In the genomic region with DNA sequence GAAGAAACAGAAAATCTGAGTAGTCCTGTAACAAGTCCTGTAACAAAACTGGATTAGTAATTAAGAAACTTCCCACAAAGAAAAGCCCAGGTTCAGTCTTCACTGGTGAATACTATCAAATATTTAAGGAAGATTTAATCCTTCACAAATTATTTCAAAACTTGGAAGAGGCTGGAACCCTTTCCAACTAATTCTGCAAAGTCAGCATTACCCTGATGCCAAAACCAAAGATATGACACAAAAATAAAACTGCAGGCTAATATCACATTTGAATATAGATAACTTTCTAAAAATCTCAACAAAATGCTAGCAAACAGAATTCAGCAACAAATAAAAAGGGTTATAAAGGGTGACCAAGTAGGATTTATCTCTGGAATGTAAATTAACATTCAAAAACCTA, we compare ENCODE assay signal across 20 cellular contexts.
DNase-seq lines count a peak whose midpoint lies in the region; ATAC-seq, FAIRE-seq and TF ChIP-seq lines count a peak whose summit lies in the region.
"Had no signal": no experiment of that assay in that cellular context is flagged by ENCODE, and none has a peak within 500 bp of the region (broad histone marks: within the 10 kb centered on the region; RNA-seq: fewer than 3 reads in every experiment).

No MANE protein-coding gene starts in this region.

- no peak overlapping the region for H3K9ac ChIP-seq in K562 (ENCODE audit: insufficient read depth in 1 of 2, low read depth in 2 of 2, low read length in 2 of 2)
- H3K9ac ChIP-seq: BLaER1 had no signal

- peak overlapping the region; percentile 53 for H3K27ac ChIP-seq in 22Rv1
- no peak overlapping the region for H3K27ac ChIP-seq in A549
- no peak overlapping the region for H3K27ac ChIP-seq in K562 (ENCODE audit: extremely low read depth, low read depth, low read length)
- no peak overlapping the region for H3K27ac ChIP-seq in substantia nigra (ENCODE audit: low read depth, low read length, poor library complexity, severe bottlenecking)
- H3K27ac ChIP-seq: BLaER1 had no signal

- TF ChIP-seq RAD21 in A549 (conservative IDR thresholded peaks at IDR 0.05 in 1 of 2, IDR thresholded peaks at IDR 0.05 in 1 of 2): no peak
- no peak for TF ChIP-seq RAD21 in K562 (CRISPR knock-in tag; conservative IDR thresholded peaks at IDR 0.05 in 1 of 2, IDR thresholded peaks at IDR 0.05 in 1 of 2)

- H3K4me1 Mint-ChIP-seq in CD14-positive monocyte: no peaks in the 10 kb centered on the region

- FAIRE-seq in A549 (lab: Jason Lieb, UNC) (no peak), K562 (lab: Jason Lieb, UNC) (no peak)
- FAIRE-seq: D721Med, G401.6, GM12891, GM18507 had no signal

- in situ Hi-C loops in K562 (cut with MboI) (no loop called here), GM13976 (cut with MboI; ENCODE audit: low sequenced_read_pairs, unreplicated experiment) (no loop called here)

- H3K9me3 Mint-ChIP-seq in CD14-positive monocyte: peaks cover 0 to 8% (median 2%) of the 10 kb centered on the region in 7 donors
- H3K9me3 Mint-ChIP-seq: CD8-positive, alpha-beta T cell had no signal

- TF ChIP-seq EP300 in A549 (IDR thresholded peaks at IDR 0.05): no peak
- TF ChIP-seq EP300 in K562 (IDR thresholded peaks at IDR 0.05; ENCODE audit: low read length): no peak

- no peak for TF ChIP-seq POLR2A in A549 (IDR thresholded peaks at IDR 0.05; ENCODE audit: low read length)
- TF ChIP-seq POLR2A in K562 (conservative IDR thresholded peaks at IDR 0.05): no peak

- H3K4me2 ChIP-seq in A549 (no peak overlapping the region), K562 (ENCODE audit: insufficient read depth, low read length) (no peak overlapping the region)
- H3K4me2 ChIP-seq: BLaER1 had no signal

- no peaks in the 10 kb centered on the region for H4K20me1 ChIP-seq in K562 (replicated peaks; ENCODE audit: control insufficient read depth, insufficient read depth, low read length)
- H4K20me1 ChIP-seq: BLaER1 had no signal

- H3K36me3 ChIP-seq in K562 (ENCODE audit: control insufficient read depth, insufficient read depth, low read length): no peaks in the 10 kb centered on the region
- H3K36me3 ChIP-seq: BE2C had no signal

- ATAC-seq in A549 (no peak), K562 (no peak)
- ATAC-seq: CD8-positive, alpha-beta T cell had no signal

- no peaks in the 10 kb centered on the region for H3K27me3 Mint-ChIP-seq in CD14-positive monocyte (ENCODE audit: low read depth in 3 of 3)
- H3K27me3 Mint-ChIP-seq: CD4-positive, alpha-beta T cell had no signal

- DNase-seq in A549 (ENCODE audit: low read depth in 1 of 2, low spot score in 1 of 2) (no peak), K562 (ENCODE audit: extremely low read depth in 1 of 4, low spot score in 3 of 4) (no peak), CD14-positive monocyte (ENCODE audit: low spot score) (no peak), substantia nigra (lab: John Stamatoyannopoulos, UW) (no peak), GM13976 (ENCODE audit: low spot score) (no peak)
- DNase-seq: ACHN; BE2C; C1 segment of cervical spinal cord; Caco-2; Calu3; CD4-positive, alpha-beta T cell; CD8-positive, alpha-beta T cell; DMS79 treated with DMSO at 0.1 percent for 48 hours; GF-D8 had no signal

- no peak overlapping the region for H3K4me3 Mint-ChIP-seq in CD14-positive monocyte
- H3K4me3 Mint-ChIP-seq: CD4-positive, alpha-beta T cell; CD8-positive, alpha-beta T cell had no signal

- H3K27ac Mint-ChIP-seq in CD14-positive monocyte: no peak overlapping the region
- H3K27ac Mint-ChIP-seq: CD4-positive, alpha-beta T cell; CD8-positive, alpha-beta T cell had no signal

- H3K4me1 ChIP-seq in A549 (peaks cover 5% of the 10 kb centered on the region; the same call in 2 of the 3 replicates), K562 (replicated peaks in 1 of 2; ENCODE audit: control insufficient read depth in 2 of 2, insufficient read depth in 2 of 2, low read length in 2 of 2) (no peaks in the 10 kb centered on the region)
- H3K4me1 ChIP-seq: BE2C, BLaER1, Caco-2 had no signal

- no peak overlapping the region for H2AFZ ChIP-seq in K562 (ENCODE audit: low read depth, low read length)

- no peaks in the 10 kb centered on the region for H3K36me3 Mint-ChIP-seq in CD14-positive monocyte
- H3K36me3 Mint-ChIP-seq: CD8-positive, alpha-beta T cell had no signal

- intact Hi-C loops in K562 (cut with micrococcal nuclease): no loop called here
- intact Hi-C loops in CD14-positive monocyte (cut with micrococcal nuclease): no loop called here

- no peaks in the 10 kb centered on the region for H3K27me3 ChIP-seq in K562 (ENCODE audit: control insufficient read depth in 2 of 2, insufficient read depth in 2 of 2, low read length in 2 of 2)
- H3K27me3 ChIP-seq: BE2C, BLaER1 had no signal

- TF ChIP-seq CTCF in 22Rv1 (IDR thresholded peaks at IDR 0.05) (no peak), A549 (IDR thresholded peaks at IDR 0.05) (no peak), K562 (IDR thresholded peaks at IDR 0.05 in 2 of 3, conservative IDR thresholded peaks at IDR 0.05 in 1 of 3; ENCODE audit: insufficient read depth in 2 of 3, low read depth in 1 of 3, low read length in 3 of 3) (no peak), CD14-positive monocyte (IDR thresholded peaks at IDR 0.05) (no peak), GM13976 (IDR thresholded peaks at IDR 0.05; ENCODE audit: borderline replicate concordance, control extremely low read depth, extremely low read depth, insufficient read depth, missing control alignments) (no peak)

- no TSS peak for BruUV-seq in K562 (replicated peaks; lab: Mats Ljungman, UMichigan)

- POLR2A ChIA-PET in A549 (lab: Yijun Ruan, JAX) (no interaction called here), K562 (lab: Yijun Ruan, JAX) (no interaction called here)

- H3K9me3 ChIP-seq in A549 (no peaks in the 10 kb centered on the region; the same call in 2 of the 3 replicates), K562 (replicated peaks; ENCODE audit: control insufficient read depth, insufficient read depth, low read depth, low read length) (no peaks in the 10 kb centered on the region)
- H3K9me3 ChIP-seq: BE2C, Caco-2 had no signal

- CTCF ChIA-PET in A549 (lab: Yijun Ruan, JAX) (no interaction called here), K562 (lab: Yijun Ruan, JAX; ENCODE audit: low intra/inter-chr PET ratio) (no interaction called here)

- H3K79me2 ChIP-seq in K562 (ENCODE audit: control insufficient read depth, insufficient read depth, low read length): no peaks in the 10 kb centered on the region

- H3K9me1 ChIP-seq in K562 (ENCODE audit: control insufficient read depth, insufficient read depth, low read length): no peaks in the 10 kb centered on the region

- no peak overlapping the region for H3K4me3 ChIP-seq in A549
- no peak overlapping the region for H3K4me3 ChIP-seq in K562
- H3K4me3 ChIP-seq: BLaER1 had no signal

TF ChIP-seq in A549, 52 proteins besides CTCF, POLR2A, EP300 and RAD21:
- TF ChIP-seq CBX2 (IDR thresholded peaks at IDR 0.05; ENCODE audit: borderline replicate concordance, low read depth): no peak
- no peak for TF ChIP-seq FOSB (CRISPR knock-in tag; IDR thresholded peaks at IDR 0.05)
- peak; percentile 82 for TF ChIP-seq MAFK (IDR thresholded peaks at IDR 0.05; ENCODE audit: partially characterized antibody)

TF ChIP-seq in K562, 482 proteins besides CTCF, POLR2A, EP300 and RAD21:
- TF ChIP-seq ZNF316 (IDR thresholded peaks at IDR 0.05) (peak; percentile 49; the same call in 1 of the 2 replicates), ASH1L (IDR thresholded peaks at IDR 0.05; ENCODE audit: borderline replicate concordance, low read depth, partially characterized antibody) (no peak), ZNF121 (CRISPR knock-in tag; conservative IDR thresholded peaks at IDR 0.05) (no peak), MAFK (IDR thresholded peaks at IDR 0.05; ENCODE audit: low read length) (peak; percentile 73), MAFG (tag; conservative IDR thresholded peaks at IDR 0.05) (0 out of 2 replicates have a peak, but pooled peaks have one; percentile 30), SRSF7 (optimal IDR thresholded peaks at IDR 0.05; ENCODE audit: low read depth, low read length) (no peak), C11orf30 (IDR thresholded peaks at IDR 0.05; ENCODE audit: low read depth) (peak; percentile 51), BMI1 (IDR thresholded peaks at IDR 0.05; ENCODE audit: low read length) (no peak), BCL6 (CRISPR knock-in tag; IDR thresholded peaks at IDR 0.05) (no peak), MAFF (IDR thresholded peaks at IDR 0.05; ENCODE audit: low read length) (peak; percentile 73)
- TF ChIP-seq, protein P1, sequence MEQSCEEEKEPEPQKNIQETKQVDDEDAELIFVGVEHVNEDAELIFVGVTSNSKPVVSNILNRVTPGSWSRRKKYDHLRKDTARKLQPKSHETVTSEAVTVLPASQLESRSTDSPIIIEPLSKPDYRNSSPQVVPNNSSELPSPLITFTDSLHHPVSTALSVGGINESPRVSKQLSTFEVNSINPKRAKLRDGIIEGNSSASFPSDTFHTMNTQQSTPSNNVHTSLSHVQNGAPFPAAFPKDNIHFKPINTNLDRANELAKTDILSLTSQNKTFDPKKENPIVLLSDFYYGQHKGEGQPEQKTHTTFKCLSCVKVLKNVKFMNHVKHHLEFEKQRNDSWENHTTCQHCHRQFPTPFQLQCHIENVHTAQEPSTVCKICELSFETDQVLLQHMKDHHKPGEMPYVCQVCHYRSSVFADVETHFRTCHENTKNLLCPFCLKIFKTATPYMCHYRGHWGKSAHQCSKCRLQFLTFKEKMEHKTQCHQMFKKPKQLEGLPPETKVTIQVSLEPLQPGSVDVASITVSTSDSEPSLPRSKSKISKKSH (CRISPR knock-in tag; IDR thresholded peaks at IDR 0.05): no peak
